ENCODE assay signal across 22 cellular contexts in genomic region chr12:57530396-57531142, GRCh38. TPM values are rescaled to one million over a fixed set of nuclear protein-coding genes. Genes with fewer than 3 reads are reported as not detected.
DNase-seq lines count a peak whose midpoint lies in the region; ATAC-seq and TF ChIP-seq lines count a peak whose summit lies in the region.
"Had no signal": no experiment of that assay in that cellular context is flagged by ENCODE, and none has a peak within 500 bp of the region (broad histone marks: within the 10 kb centered on the region; RNA-seq: fewer than 3 reads in every experiment).

No MANE protein-coding gene starts in this region.

- H3K27ac ChIP-seq in CD8-positive, alpha-beta T cell (ENCODE audit: low read depth, low read length), result no peak overlapping the region
- H3K27ac ChIP-seq in HCT116 (ENCODE audit: low read depth, low read length) (no peak overlapping the region), neutrophil (peak overlapping the region; percentile 100)
- H3K27ac ChIP-seq: adrenal gland, HL-60 had no signal

- TSS peak; percentile 64 for BruUV-seq in HCT116 (replicated peaks; lab: Mats Ljungman, UMichigan)

- CTCF ChIA-PET in CD8-positive, alpha-beta T cell (lab: Charles Lee), result interaction anchor here (0.9 to 1.6 kb wide), 2 partner anchors 9 to 102 kb away, joined by 3 to 7 read pairs; partner anchors contain the start of gene B4GALNT1
- CTCF ChIA-PET in HCT116 (lab: Charles Lee), result no interaction called here

- no peaks in the 10 kb centered on the region for H3K9me3 ChIP-seq in CD8-positive, alpha-beta T cell (ENCODE audit: low read length)
- H3K9me3 ChIP-seq in HCT116 (ENCODE audit: control insufficient read depth in 1 of 2, insufficient read depth in 1 of 2, low read depth in 1 of 2, low read length in 2 of 2) (no peaks in the 10 kb centered on the region), neutrophil (no peaks in the 10 kb centered on the region)
- H3K9me3 ChIP-seq: adrenal gland had no signal

- TF ChIP-seq POLR2A in HCT116 (IDR thresholded peaks at IDR 0.05; ENCODE audit: borderline replicate concordance, extremely low read depth, insufficient read depth, insufficient read length), result no peak

- H3K4me3 ChIP-seq in CD8-positive, alpha-beta T cell (ENCODE audit: low read depth, low read length), result no peak overlapping the region
- H3K4me3 ChIP-seq in HCT116 (replicated peaks in 1 of 2; ENCODE audit: low read depth in 1 of 2, low read length in 2 of 2) (no peak overlapping the region), neutrophil (ENCODE audit: low read depth in 1 of 2, low read length in 1 of 2) (no peak overlapping the region)
- H3K4me3 ChIP-seq: adrenal gland had no signal

- POLR2A ChIA-PET in CD8-positive, alpha-beta T cell (lab: Charles Lee), result no interaction called here
- POLR2A ChIA-PET in HCT116 (lab: Charles Lee), result no interaction called here

- H3K4me1 Mint-ChIP-seq in CD8-positive, alpha-beta T cell (ENCODE audit: low read depth), result peaks cover 4% of the 10 kb centered on the region
- no peaks in the 10 kb centered on the region for H3K4me1 Mint-ChIP-seq in activated T-helper 17 cell treated with anti-CD3 and anti-CD28 coated beads, Interleukin-2, amount 50 U/mL, for 72 hours
- H3K4me1 Mint-ChIP-seq: activated CD8-positive, alpha-beta memory T cell treated with anti-CD3 and anti-CD28 coated beads, Interleukin-2, amount 10 ng/mL, durations not matched to agents 7 days and 5 days had no signal

- H3K4me1 ChIP-seq in CD8-positive, alpha-beta T cell (ENCODE audit: insufficient read depth, low read length), result no peaks in the 10 kb centered on the region
- no peaks in the 10 kb centered on the region for H3K4me1 ChIP-seq in HCT116 (ENCODE audit: control insufficient read depth in 1 of 2, insufficient read depth in 2 of 2, low read length in 2 of 2)
- H3K4me1 ChIP-seq in neutrophil (ENCODE audit: control insufficient read depth in 1 of 2, insufficient read depth in 1 of 2, low read depth in 1 of 2, low read length in 1 of 2), result peaks cover 0 to 3% of the 10 kb centered on the region in 2 experiments
- H3K4me1 ChIP-seq: adrenal gland had no signal

- H3K4me3 Mint-ChIP-seq in CD8-positive, alpha-beta T cell, result no peak overlapping the region
- H3K4me3 Mint-ChIP-seq in activated T-helper 17 cell treated with anti-CD3 and anti-CD28 coated beads, Interleukin-2, amount 50 U/mL, for 72 hours, result no peak overlapping the region
- H3K4me3 Mint-ChIP-seq: activated CD8-positive, alpha-beta memory T cell treated with anti-CD3 and anti-CD28 coated beads, Interleukin-2, amount 10 ng/mL, durations not matched to agents 7 days and 5 days; CD4-positive, alpha-beta memory T cell; dendritic cell treated with granulocyte-macrophage colony-stimulating factor and Interleukin-4, amounts not matched to agents 40 ng/mL and 50 ng/mL, for 4 days; T-cell had no signal

- H3K9ac ChIP-seq in HCT116 (ENCODE audit: low read length), result no peak overlapping the region

- H2AFZ ChIP-seq in HCT116 (ENCODE audit: low read depth, low read length, poor library complexity, severe bottlenecking), result no peak overlapping the region

- TF ChIP-seq RAD21 in HCT116 (IDR thresholded peaks at IDR 0.05; ENCODE audit: low read depth), result no peak

- RAD21 ChIA-PET in HCT116 (lab: Charles Lee; ENCODE audit: low non-redundant PET in 1 of 2, low total read pairs in 2 of 2, uncharacterized antibody in 2 of 2, unreplicated experiment in 2 of 2), result no interaction called here

- no peak for TF ChIP-seq CTCF in CD8-positive, alpha-beta T cell (IDR thresholded peaks at IDR 0.05)
- TF ChIP-seq CTCF in HCT116 (IDR thresholded peaks at IDR 0.05 in 2 of 3, conservative IDR thresholded peaks at IDR 0.05 in 1 of 3; ENCODE audit: borderline replicate concordance in 1 of 3, insufficient read depth in 1 of 3, low read depth in 2 of 3, low read length in 2 of 3) (no peak), neutrophil (IDR thresholded peaks at IDR 0.05) (no peak)

- no peaks in the 10 kb centered on the region for H3K9me2 ChIP-seq in HCT116 (ENCODE audit: insufficient read depth)

- ATAC-seq in CD8-positive, alpha-beta T cell, result no peak
- ATAC-seq in HCT116 (no peak), GM19351 (IDR thresholded peaks at IDR 0.05; ENCODE audit: unreplicated experiment) (no peak), HG03520 (IDR thresholded peaks at IDR 0.05; ENCODE audit: unreplicated experiment) (no peak)
- ATAC-seq in activated T-helper 17 cell treated with anti-CD3 and anti-CD28 coated beads, Interleukin-2, amount 50 U/mL, for 72 hours (replicated peaks), result no peak
- ATAC-seq: activated CD8-positive, alpha-beta memory T cell treated with anti-CD3 and anti-CD28 coated beads, Interleukin-2, amount 10 ng/mL, durations not matched to agents 7 days and 5 days; left cardiac atrium; T-cell had no signal

- H3K79me2 ChIP-seq in HCT116 (ENCODE audit: insufficient read depth, low read length), result no peaks in the 10 kb centered on the region

- H3K9me3 Mint-ChIP-seq in CD8-positive, alpha-beta T cell, result no peaks in the 10 kb centered on the region
- no peaks in the 10 kb centered on the region for H3K9me3 Mint-ChIP-seq in activated T-helper 17 cell treated with anti-CD3 and anti-CD28 coated beads, Interleukin-2, amount 50 U/mL, for 72 hours
- H3K9me3 Mint-ChIP-seq: CD4-positive, alpha-beta memory T cell; dendritic cell treated with granulocyte-macrophage colony-stimulating factor and Interleukin-4, amounts not matched to agents 40 ng/mL and 50 ng/mL, for 4 days; H9; IgD-negative memory B cell; T-cell had no signal

- H3K27me3 ChIP-seq in CD8-positive, alpha-beta T cell (ENCODE audit: insufficient read depth, low read length), result no peaks in the 10 kb centered on the region
- H3K27me3 ChIP-seq in HCT116 (ENCODE audit: insufficient read depth, low read length), result no peaks in the 10 kb centered on the region
- H3K27me3 ChIP-seq in neutrophil, result no peaks in the 10 kb centered on the region
- H3K27me3 ChIP-seq: adrenal gland had no signal

- no peak for DNase-seq in CD8-positive, alpha-beta T cell
- DNase-seq in HCT116 (ENCODE audit: low read depth, low spot score) (no peak), NCI-H748 (lab: John Stamatoyannopoulos, UW; ENCODE audit: unreplicated experiment) (no peak)
- DNase-seq: activated CD4-positive, alpha-beta T cell treated with anti-CD3 and anti-CD28 coated beads for 48 hours; activated CD8-positive, alpha-beta memory T cell treated with anti-CD3 and anti-CD28 coated beads, Interleukin-2, amount 10 ng/mL, durations not matched to agents 7 days and 5 days; adrenal gland; CD4-positive, alpha-beta memory T cell; DMS53; H9; left cardiac atrium; NCI-H1417; NCI-H524 treated with DMSO at 0.1 percent for 48 hours; Right ventricle myocardium superior; T-cell had no signal

- H3K27ac Mint-ChIP-seq in CD8-positive, alpha-beta T cell, result peak overlapping the region; percentile 6
- H3K27ac Mint-ChIP-seq in activated T-helper 17 cell treated with anti-CD3 and anti-CD28 coated beads, Interleukin-2, amount 50 U/mL, for 72 hours, result peak overlapping the region; percentile 48
- H3K27ac Mint-ChIP-seq: activated CD8-positive, alpha-beta memory T cell treated with anti-CD3 and anti-CD28 coated beads, Interleukin-2, amount 10 ng/mL, durations not matched to agents 7 days and 5 days; dendritic cell treated with granulocyte-macrophage colony-stimulating factor and Interleukin-4, amounts not matched to agents 40 ng/mL and 50 ng/mL, for 4 days; progenitor cell of endocrine pancreas had no signal

- H3K36me3 ChIP-seq in CD8-positive, alpha-beta T cell (ENCODE audit: insufficient read depth, low read length), result peaks cover 29% of the 10 kb centered on the region
- peaks cover 45 to 49% of the 10 kb centered on the region in 2 experiments; a peak in 3 of 4 replicates for H3K36me3 ChIP-seq in HCT116 (ENCODE audit: control insufficient read depth in 1 of 2, insufficient read depth in 2 of 2, low read length in 2 of 2)
- peaks cover 100% of the 10 kb centered on the region for H3K36me3 ChIP-seq in neutrophil

- intact Hi-C loops in CD8-positive, alpha-beta T cell (cut with DNase I, micrococcal nuclease), result no loop called here
- intact Hi-C loops in HCT116 (cut with micrococcal nuclease), result no loop called here

- H3K4me2 ChIP-seq in HCT116 (ENCODE audit: low read length), result no peak overlapping the region

- no peaks in the 10 kb centered on the region for H3K27me3 Mint-ChIP-seq in CD8-positive, alpha-beta T cell (ENCODE audit: low read depth)
- H3K27me3 Mint-ChIP-seq in activated T-helper 17 cell treated with anti-CD3 and anti-CD28 coated beads, Interleukin-2, amount 50 U/mL, for 72 hours, result no peaks in the 10 kb centered on the region
- H3K27me3 Mint-ChIP-seq: activated CD8-positive, alpha-beta memory T cell treated with anti-CD3 and anti-CD28 coated beads, Interleukin-2, amount 10 ng/mL, durations not matched to agents 7 days and 5 days; CD4-positive, alpha-beta memory T cell; dendritic cell treated with granulocyte-macrophage colony-stimulating factor and Interleukin-4, amounts not matched to agents 40 ng/mL and 50 ng/mL, for 4 days; IgD-negative memory B cell; progenitor cell of endocrine pancreas; T-cell had no signal

- H3K36me3 Mint-ChIP-seq in CD8-positive, alpha-beta T cell, result peaks cover 89% of the 10 kb centered on the region
- peaks cover 100% of the 10 kb centered on the region for H3K36me3 Mint-ChIP-seq in activated T-helper 17 cell treated with anti-CD3 and anti-CD28 coated beads, Interleukin-2, amount 50 U/mL, for 72 hours (ENCODE audit: low read depth)
- H3K36me3 Mint-ChIP-seq: IgD-negative memory B cell had no signal

- no peaks in the 10 kb centered on the region for H4K20me1 ChIP-seq in HCT116 (ENCODE audit: insufficient read depth)

RNA-seq across cellular contexts. Expression of gene MBD6, which starts 7.9 kb away (rescaled TPM):
- total RNA-seq in CD8-positive, alpha-beta T cell, result 10 to 100 TPM; 52.9 to 70.5 TPM
- 70.1 TPM for total RNA-seq in HCT116 (2021; ENCODE audit: unreplicated experiment)
- 31.0 and 33.2 TPM in 2 replicates for polyA plus RNA-seq in HCT116 (2012)
- total RNA-seq in activated T-helper 17 cell treated with anti-CD3 and anti-CD28 coated beads, Interleukin-2, amount 50 U/mL, for 72 hours, result 10 to 100 TPM; 78.8 to 83.1 TPM

RNA-seq across cellular contexts. Expression of gene DDIT3, which starts 10.3 kb away (rescaled TPM):
- total RNA-seq in CD8-positive, alpha-beta T cell, result 100 to 1,000 TPM; 137 to 143 TPM
- 84.7 TPM for total RNA-seq in HCT116 (2021; ENCODE audit: unreplicated experiment)
- polyA plus RNA-seq in HCT116 (2012), result 61.6 and 155 TPM in 2 replicates
- total RNA-seq in activated T-helper 17 cell treated with anti-CD3 and anti-CD28 coated beads, Interleukin-2, amount 50 U/mL, for 72 hours, result 10 to 100 TPM; 14.2 to 25.3 TPM

RNA-seq across cellular contexts. Expression of gene DCTN2, which starts 16.4 kb away (rescaled TPM):
- total RNA-seq in CD8-positive, alpha-beta T cell, result 10 to 100 TPM; 39.2 to 43.3 TPM
- total RNA-seq in HCT116 (2021; ENCODE audit: unreplicated experiment), result 95.9 TPM
- 89.2 and 125 TPM in 2 replicates for polyA plus RNA-seq in HCT116 (2012)
- total RNA-seq in activated T-helper 17 cell treated with anti-CD3 and anti-CD28 coated beads, Interleukin-2, amount 50 U/mL, for 72 hours, result 10 to 100 TPM; 78.5 to 96.4 TPM

RNA-seq across cellular contexts. Expression of gene KIF5A, which starts 19.3 kb away (rescaled TPM):
- under 1 TPM; 0.60 to 0.69 TPM for total RNA-seq in CD8-positive, alpha-beta T cell
- total RNA-seq in HCT116 (2021; ENCODE audit: unreplicated experiment), result 5.2 TPM
- polyA plus RNA-seq in HCT116 (2012), result 2.7 and 3.5 TPM in 2 replicates
- 1 to 10 TPM; 2.0 to 3.0 TPM for total RNA-seq in activated T-helper 17 cell treated with anti-CD3 and anti-CD28 coated beads, Interleukin-2, amount 50 U/mL, for 72 hours
- polyA plus RNA-seq: CD4-positive, alpha-beta memory T cell; IgD-negative memory B cell had no signal

RNA-seq across cellular contexts. Expression of gene MARS1, which starts 42.7 kb away (rescaled TPM):
- 100 to 1,000 TPM; 213 to 226 TPM for total RNA-seq in CD8-positive, alpha-beta T cell
- total RNA-seq in HCT116 (2021; ENCODE audit: unreplicated experiment), result 344 TPM
- polyA plus RNA-seq in HCT116 (2012), result 228 and 235 TPM in 2 replicates
- 100 to 1,000 TPM; 130 to 243 TPM for total RNA-seq in activated T-helper 17 cell treated with anti-CD3 and anti-CD28 coated beads, Interleukin-2, amount 50 U/mL, for 72 hours
